In genomic region chr15:58190419-58190818, GRCh38 we compare ENCODE assay signal across 17 cellular contexts. TPM values are rescaled to one million over a fixed set of nuclear protein-coding genes. Genes with fewer than 3 reads are reported as not detected.
DNase-seq lines count a peak whose midpoint lies in the region; ATAC-seq, FAIRE-seq and TF ChIP-seq lines count a peak whose summit lies in the region.
"Had no signal": no experiment of that assay in that cellular context is flagged by ENCODE, and none has a peak within 500 bp of the region (broad histone marks: within the 10 kb centered on the region; RNA-seq: fewer than 3 reads in every experiment).

No MANE protein-coding gene starts in this region.

- no peak overlapping the region for H3K4me3 Mint-ChIP-seq in nephron progenitor cell

- dilution Hi-C loops in keratinocyte (cut with MboI; ENCODE audit: extremely low pct_ligation_motif_present, low sequenced_read_pairs), result no loop called here

- no peak overlapping the region for H3K27ac Mint-ChIP-seq in nephron progenitor cell

- no peak for TF ChIP-seq POLR2A in GM18505 (IDR thresholded peaks at IDR 0.05; ENCODE audit: borderline replicate concordance, extremely low read depth, insufficient read depth, insufficient read length)

- H4K20me1 ChIP-seq in keratinocyte (ENCODE audit: control insufficient read depth, extremely low read depth, insufficient read depth, low read length), result no peaks in the 10 kb centered on the region

- no peaks in the 10 kb centered on the region for H3K9me1 ChIP-seq in keratinocyte (ENCODE audit: control insufficient read depth, extremely low read depth, insufficient read depth, low read length)

- H3K4me2 ChIP-seq in keratinocyte (ENCODE audit: control insufficient read depth, extremely low read depth, insufficient read depth, low read depth, low read length), result no peak overlapping the region

- H3K4me1 Mint-ChIP-seq in nephron progenitor cell, result no peaks in the 10 kb centered on the region

- H3K9ac ChIP-seq in keratinocyte (ENCODE audit: control insufficient read depth, extremely low read depth, insufficient read depth, low read length), result no peak overlapping the region

- no peak for TF ChIP-seq CTCF in bronchial epithelial cell (IDR thresholded peaks at IDR 0.05; ENCODE audit: insufficient read depth, low read length, severe bottlenecking)
- TF ChIP-seq CTCF in keratinocyte (optimal IDR thresholded peaks at IDR 0.05 in 1 of 3, IDR thresholded peaks at IDR 0.05 in 1 of 3, conservative IDR thresholded peaks at IDR 0.05 in 1 of 3; ENCODE audit: extremely low read depth in 1 of 3, insufficient read depth in 2 of 3, low read length in 3 of 3), result no peak
- TF ChIP-seq CTCF in tibial artery (IDR thresholded peaks at IDR 0.05), result no peak
- TF ChIP-seq CTCF in nephron progenitor cell (IDR thresholded peaks at IDR 0.05), result no peak

- peak; percentile 24 for DNase-seq in AG20443 (ENCODE audit: low spot score)
- peak; percentile 65 for DNase-seq in HT1080 (ENCODE audit: low read depth)
- peak; percentile 66 for DNase-seq in bronchial epithelial cell (ENCODE audit: low read depth)
- DNase-seq in keratinocyte (ENCODE audit: low read depth, low spot score), result no peak
- DNase-seq in stimulated activated CD4-positive, alpha-beta T cell treated with anti-CD3 and anti-CD28 coated beads, Interleukin-4, amount 100 ng/mL, for 1 hour, result no peak
- no peak for DNase-seq in tibial artery
- DNase-seq in nephron progenitor cell, result no peak
- DNase-seq: C1 segment of cervical spinal cord, DMS153, NCI-H1092, NCI-H446, NCI-H774, SHP77 treated with DMSO at 0.1 percent for 48 hours had no signal

- H3K27me3 ChIP-seq in bronchial epithelial cell (ENCODE audit: control insufficient read depth, insufficient read depth, low read length), result no peaks in the 10 kb centered on the region
- no peaks in the 10 kb centered on the region for H3K27me3 ChIP-seq in keratinocyte (ENCODE audit: control insufficient read depth, extremely low read depth, insufficient read depth, low read length)
- H3K27me3 ChIP-seq in tibial artery, result peaks cover 0 to 15% of the 10 kb centered on the region in 2 donors

- FAIRE-seq in bronchial epithelial cell (lab: Jason Lieb, UNC) (no peak), keratinocyte (lab: Jason Lieb, UNC) (peak; percentile 97)
- FAIRE-seq: GM12878, K562 had no signal

- intact Hi-C loops in tibial artery (cut with DNase I; ENCODE audit: low total_unique reads), result no loop called here

- H3K4me1 ChIP-seq in keratinocyte (ENCODE audit: control insufficient read depth, extremely low read depth, insufficient read depth, low read length) (peaks cover 6% of the 10 kb centered on the region), tibial artery (no peaks in the 10 kb centered on the region)

- H3K4me3 ChIP-seq in bronchial epithelial cell (ENCODE audit: low read depth, low read length), result no peak overlapping the region
- no peak overlapping the region for H3K4me3 ChIP-seq in keratinocyte (ENCODE audit: control insufficient read depth in 2 of 3, extremely low read depth in 1 of 3, insufficient read depth in 2 of 3, low read depth in 1 of 3, low read length in 3 of 3)
- H3K4me3 ChIP-seq in tibial artery, result no peak overlapping the region
- H3K4me3 ChIP-seq: GM12878, K562 had no signal

- H2AFZ ChIP-seq in keratinocyte (ENCODE audit: control insufficient read depth, low read length), result peak overlapping the region; percentile 24

- no peaks in the 10 kb centered on the region for H3K27me3 Mint-ChIP-seq in nephron progenitor cell (ENCODE audit: low read depth, poor library complexity)

- H3K9me3 ChIP-seq in keratinocyte (ENCODE audit: control insufficient read depth, low read depth, low read length) (no peaks in the 10 kb centered on the region), tibial artery (no peaks in the 10 kb centered on the region)

- no peaks in the 10 kb centered on the region for H3K79me2 ChIP-seq in keratinocyte (ENCODE audit: control insufficient read depth, insufficient read depth, low read length)

- H3K9me3 Mint-ChIP-seq in nephron progenitor cell, result peaks cover 18% of the 10 kb centered on the region

- H3K36me3 ChIP-seq in bronchial epithelial cell (ENCODE audit: control insufficient read depth, insufficient read depth, low read length) (no peaks in the 10 kb centered on the region), keratinocyte (ENCODE audit: control insufficient read depth in 2 of 2, extremely low read depth in 1 of 2, insufficient read depth in 2 of 2, low read length in 2 of 2) (no peaks in the 10 kb centered on the region), tibial artery (no peaks in the 10 kb centered on the region)

- no peak for ATAC-seq in GM18505 (IDR thresholded peaks at IDR 0.05; ENCODE audit: unreplicated experiment)
- ATAC-seq: GM12878, K562 had no signal

- peaks cover 6% of the 10 kb centered on the region for H3K36me3 Mint-ChIP-seq in nephron progenitor cell (ENCODE audit: low read depth)

- H3K27ac ChIP-seq in keratinocyte (ENCODE audit: control insufficient read depth, insufficient read depth, low read length) (no peak overlapping the region), tibial artery (no peak overlapping the region)

RNA-seq across cellular contexts. Expression of gene AQP9, which starts 52.2 kb away (rescaled TPM):
- total RNA-seq in HT1080 (2014; rRNA removed; shearing (Covaris generic)), result not detected in 2 replicates
- polyA plus RNA-seq in HT1080 (2015; cell fraction: cytosol; rRNA removed), result 0.08 TPM in 1 of 2 replicates, not detected in the other
- not detected in 2 replicates for polyA plus RNA-seq in HT1080 (2015; cell fraction: nucleus; rRNA removed)
- not detected in 2 replicates for total RNA-seq in bronchial epithelial cell
- polyA plus RNA-seq in keratinocyte, result 1.5 to 3.6 TPM (median 2.6 TPM) in 3 replicates
- 15.3 TPM for polyA plus RNA-seq in keratinocyte (2011; ENCODE audit: low read depth)
- polyA plus RNA-seq in keratinocyte (2011; cell fraction: cytosol; rRNA removed), result 0.58 and 1.3 TPM in 2 replicates
- polyA plus RNA-seq in keratinocyte (2011; cell fraction: nucleus; rRNA removed), result 2.6 and 3.8 TPM in 2 replicates
- 0.91 and 18.3 TPM in 2 replicates for polyA plus RNA-seq in keratinocyte (2012; ENCODE audit: low replicate concordance)
- 0.59 to 8.0 TPM (median 4.1 TPM) in 3 replicates for polyA minus RNA-seq in keratinocyte
- not detected for polyA minus RNA-seq in keratinocyte (2011; cell fraction: cytosol; rRNA and poly(A)+ RNA removed)
- 3.5 and 3.7 TPM in 2 replicates for polyA minus RNA-seq in keratinocyte (2011; cell fraction: nucleus; rRNA and poly(A)+ RNA removed)
- polyA plus RNA-seq: AG04450 had no signal

Comparison
In these comparisons a context has a peak if more than half of its experiments do, and no peak if none do; other contexts are left out.
1. DNase-seq: peak in AG20443 (single experiment), HT1080 (single experiment) and bronchial epithelial cell (single experiment); none in keratinocyte (single experiment), stimulated activated CD4-positive, alpha-beta T cell treated with anti-CD3 and anti-CD28 coated beads, Interleukin-4, amount 100 ng/mL, for 1 hour (single experiment), tibial artery (0 of 2) and nephron progenitor cell (single experiment).